Comparison of ENCODE assay signal across 14 cellular contexts in genomic region chr16:74412138-74412774, GRCh38. TPM values are rescaled to one million over a fixed set of nuclear protein-coding genes. Genes with fewer than 3 reads are reported as not detected.
DNase-seq lines count a peak whose midpoint lies in the region; ATAC-seq, FAIRE-seq and TF ChIP-seq lines count a peak whose summit lies in the region.
"Not testable (repeated sequence)": the region's sequence is repeated elsewhere in the genome, so short reads cannot be mapped to it uniquely, and the experiment has no call there.
"Had no signal": no experiment of that assay in that cellular context is flagged by ENCODE, and none has a peak within 500 bp of the region (broad histone marks: within the 10 kb centered on the region; RNA-seq: fewer than 3 reads in every experiment).

No MANE protein-coding gene starts in this region.

- not testable (repeated sequence) for TF ChIP-seq POLR2A in K562 (conservative IDR thresholded peaks at IDR 0.05)

- H3K9me3 ChIP-seq in Panc1 (ENCODE audit: control insufficient read depth, insufficient read depth, low read depth, low read length); K562 (replicated peaks; ENCODE audit: control insufficient read depth, insufficient read depth, low read depth, low read length); aorta (ENCODE audit: control insufficient read depth, low read length): not testable (repeated sequence)

- CTCF ChIA-PET in Panc1 (lab: Charles Lee); K562 (lab: Yijun Ruan, JAX; ENCODE audit: low intra/inter-chr PET ratio): not testable (repeated sequence)

- not testable (repeated sequence) for H3K9ac ChIP-seq in K562 (ENCODE audit: insufficient read depth in 1 of 2, low read depth in 2 of 2, low read length in 2 of 2)

- in situ Hi-C loops in Panc1 (cut with HindIII; ENCODE audit: low pct_unique_long_range_greater_than_20kb, low sequenced_read_pairs); K562 (cut with MboI): not testable (repeated sequence)

- not testable (repeated sequence) for H3K4me1 Mint-ChIP-seq in activated T-cell treated with anti-CD3 and anti-CD28 coated beads, Interleukin-2, amount 50 U/mL, for 24 hours (ENCODE audit: low read depth); stimulated activated memory B cell treated with anti-CD40 and anti-IgM and Interleukin-4, amounts not matched to agents 10 μg/mL and 1 μg/mL and 100 μg/mL, for 72 hours

- H3K4me1 ChIP-seq in Panc1 (ENCODE audit: control insufficient read depth, insufficient read depth, low read length); K562 (replicated peaks in 1 of 2; ENCODE audit: control insufficient read depth in 2 of 2, insufficient read depth in 2 of 2, low read length in 2 of 2); foreskin keratinocyte; aorta (ENCODE audit: control insufficient read depth in 1 of 2, insufficient read depth in 2 of 2, low read length in 2 of 2): not testable (repeated sequence)

- not testable (repeated sequence) for TF ChIP-seq RAD21 in K562 (CRISPR knock-in tag; conservative IDR thresholded peaks at IDR 0.05 in 1 of 2, IDR thresholded peaks at IDR 0.05 in 1 of 2)

- 13% methylated on average over 5 of the region's 13 CpGs for WGBS in K562 (ENCODE audit: insufficient coverage, low coverage, missing lambda C conversion rate)
- 71 to 72% methylated on average over 5 of the region's 13 CpGs for WGBS in aorta, 2 donors

- H3K4me3 ChIP-seq in Panc1 (ENCODE audit: low read depth in 2 of 2, low read length in 2 of 2); K562; aorta (ENCODE audit: low read length in 2 of 2): not testable (repeated sequence)

- H3K9me3 Mint-ChIP-seq in activated T-cell treated with anti-CD3 and anti-CD28 coated beads, Interleukin-2, amount 50 U/mL, for 24 hours; stimulated activated memory B cell treated with anti-CD40 and anti-IgM and Interleukin-4, amounts not matched to agents 10 μg/mL and 1 μg/mL and 100 μg/mL, for 72 hours: not testable (repeated sequence)

- POLR2A ChIA-PET in Panc1 (lab: Charles Lee); K562 (lab: Yijun Ruan, JAX): not testable (repeated sequence)

- H3K4me3 Mint-ChIP-seq in activated T-cell treated with anti-CD3 and anti-CD28 coated beads, Interleukin-2, amount 50 U/mL, for 24 hours; stimulated activated memory B cell treated with anti-CD40 and anti-IgM and Interleukin-4, amounts not matched to agents 10 μg/mL and 1 μg/mL and 100 μg/mL, for 72 hours: not testable (repeated sequence)

- BruUV-seq in Panc1 (replicated peaks; lab: Mats Ljungman, UMichigan); K562 (replicated peaks; lab: Mats Ljungman, UMichigan): not testable (repeated sequence)

- not testable (repeated sequence) for H3K4me2 ChIP-seq in K562 (ENCODE audit: insufficient read depth, low read length)

- FAIRE-seq in K562 (lab: Jason Lieb, UNC): not testable (repeated sequence)

- H3K27me3 ChIP-seq in Panc1 (ENCODE audit: control insufficient read depth, insufficient read depth, low read length); K562 (ENCODE audit: control insufficient read depth in 2 of 2, insufficient read depth in 2 of 2, low read length in 2 of 2); foreskin keratinocyte; aorta (ENCODE audit: control insufficient read depth in 1 of 2, insufficient read depth in 2 of 2, low read length in 1 of 2): not testable (repeated sequence)

- ATAC-seq in Panc1 (peak; percentile 40; the same call in 1 of the 2 replicates), K562 (peak; percentile 9), foreskin keratinocyte (peak; percentile 2), aorta (ENCODE audit: low FRiP score) (peak; percentile 1)
- ATAC-seq in stimulated activated memory B cell treated with anti-CD40 and anti-IgM and Interleukin-4, amounts not matched to agents 10 μg/mL and 1 μg/mL and 100 μg/mL, for 72 hours: peak; percentile 4

- not testable (repeated sequence) for H2AFZ ChIP-seq in K562 (ENCODE audit: low read depth, low read length)

- intact Hi-C loops in Panc1 (cut with micrococcal nuclease; ENCODE audit: unreplicated experiment); K562 (cut with micrococcal nuclease); posterior vena cava (cut with DNase I); aorta (cut with DNase I): not testable (repeated sequence)

- DNase-seq in Panc1 (ENCODE audit: low read depth, low spot score); K562 (ENCODE audit: extremely low read depth in 1 of 4, low spot score in 3 of 4); foreskin keratinocyte: not testable (repeated sequence)
- peak; percentile 13 for DNase-seq in activated T-cell treated with anti-CD3 and anti-CD28 coated beads, Interleukin-2, amount 50 U/mL, for 24 hours
- DNase-seq in mesenteric fat pad (ENCODE audit: low spot score): peak; percentile 87
- peak; percentile 62 for DNase-seq in posterior vena cava (ENCODE audit: low spot score)
- DNase-seq in aorta: peak; percentile 9 to 49

- not testable (repeated sequence) for H3K79me2 ChIP-seq in K562 (ENCODE audit: control insufficient read depth, insufficient read depth, low read length)

- not testable (repeated sequence) for H3K27me3 Mint-ChIP-seq in activated T-cell treated with anti-CD3 and anti-CD28 coated beads, Interleukin-2, amount 50 U/mL, for 24 hours; stimulated activated memory B cell treated with anti-CD40 and anti-IgM and Interleukin-4, amounts not matched to agents 10 μg/mL and 1 μg/mL and 100 μg/mL, for 72 hours

- not testable (repeated sequence) for H3K9me1 ChIP-seq in K562 (ENCODE audit: control insufficient read depth, insufficient read depth, low read length)

- TF ChIP-seq EP300 in K562 (IDR thresholded peaks at IDR 0.05; ENCODE audit: low read length): not testable (repeated sequence)

- H3K36me3 ChIP-seq in Panc1 (ENCODE audit: control insufficient read depth, insufficient read depth, low read length); K562 (ENCODE audit: control insufficient read depth, insufficient read depth, low read length); aorta (ENCODE audit: control insufficient read depth in 1 of 2, insufficient read depth in 2 of 2, low read length in 1 of 2): not testable (repeated sequence)

- H3K27ac Mint-ChIP-seq in activated T-cell treated with anti-CD3 and anti-CD28 coated beads, Interleukin-2, amount 50 U/mL, for 24 hours; stimulated activated memory B cell treated with anti-CD40 and anti-IgM and Interleukin-4, amounts not matched to agents 10 μg/mL and 1 μg/mL and 100 μg/mL, for 72 hours: not testable (repeated sequence)

- H3K27ac ChIP-seq in Panc1 (ENCODE audit: low read length); K562 (ENCODE audit: extremely low read depth, low read depth, low read length); foreskin keratinocyte; aorta (ENCODE audit: low read depth in 1 of 2, low read length in 2 of 2): not testable (repeated sequence)

- not testable (repeated sequence) for TF ChIP-seq CTCF in Panc1 (IDR thresholded peaks at IDR 0.05); K562 (IDR thresholded peaks at IDR 0.05 in 2 of 3, conservative IDR thresholded peaks at IDR 0.05 in 1 of 3; ENCODE audit: insufficient read depth in 2 of 3, low read depth in 1 of 3, low read length in 3 of 3); foreskin keratinocyte (conservative IDR thresholded peaks at IDR 0.05)

- H4K20me1 ChIP-seq in K562 (replicated peaks; ENCODE audit: control insufficient read depth, insufficient read depth, low read length): not testable (repeated sequence)

- H3K36me3 Mint-ChIP-seq in activated T-cell treated with anti-CD3 and anti-CD28 coated beads, Interleukin-2, amount 50 U/mL, for 24 hours (ENCODE audit: low read depth); stimulated activated memory B cell treated with anti-CD40 and anti-IgM and Interleukin-4, amounts not matched to agents 10 μg/mL and 1 μg/mL and 100 μg/mL, for 72 hours: not testable (repeated sequence)

RNA-seq across cellular contexts. Expression of gene CLEC18B, which starts 9.0 kb away (rescaled TPM):
- total RNA-seq in Panc1 (2021; ENCODE audit: unreplicated experiment): not detected
- not detected for polyA plus RNA-seq in Panc1 (2012; ENCODE audit: insufficient read length)
- 25.8 and 68.7 TPM in 2 replicates for total RNA-seq in K562 (2011; cell fraction: chromatin; rRNA removed; ENCODE audit: low replicate concordance)
- total RNA-seq in K562 (2011; cell fraction: nucleolus; rRNA removed): 42.4 and 55.5 TPM in 2 replicates
- total RNA-seq in K562 (2011; cell fraction: nucleoplasm; rRNA removed): 25.3 and 25.6 TPM in 2 replicates
- total RNA-seq in K562 (2014; rRNA removed): 3.1 and 3.5 TPM in 2 replicates
- total RNA-seq in K562 (2014; rRNA removed; fragmentation: Illumina TruSeq; extraction: Trizol): 0.83 and 3.5 TPM in 2 replicates
- 3.8 and 4.5 TPM in 2 replicates for total RNA-seq in K562 (2015; rRNA removed; fragmentation: Illumina TruSeq; extraction: Trizol)
- 6.0 and 6.5 TPM in 2 replicates for total RNA-seq in K562 (2021)
- 6.0 and 11.2 TPM in 2 replicates for polyA plus RNA-seq in K562 (2011; rRNA removed)
- 3.0 and 3.1 TPM in 2 replicates for polyA plus RNA-seq in K562 (2011; cell fraction: cytosol; rRNA removed)
- 89.7 and 97.1 TPM in 2 replicates for polyA plus RNA-seq in K562 (2011; cell fraction: nucleus; rRNA removed)
- polyA plus RNA-seq in K562 (2012): 3.4 and 11.9 TPM in 2 replicates
- polyA plus RNA-seq in K562 (2014; fragmentation: Illumina TruSeq; extraction: Trizol): 1.8 and 3.1 TPM in 2 replicates
- under 1 TPM; 0.23 to 0.31 TPM for polyA plus RNA-seq in K562 (2014; fragmentation: Nextera tagmentation; extraction: Ambion mirVana)
- 5.9 and 7.6 TPM in 2 replicates for polyA plus RNA-seq in K562 (2014; rRNA removed)
- polyA minus RNA-seq in K562 (2011; rRNA and poly(A)+ RNA removed): 8.5 and 9.5 TPM in 2 replicates
- 2.3 and 4.1 TPM in 2 replicates for polyA minus RNA-seq in K562 (2011; cell fraction: cytosol; rRNA and poly(A)+ RNA removed)
- 44.4 and 47.0 TPM in 2 replicates for polyA minus RNA-seq in K562 (2011; cell fraction: nucleus; rRNA and poly(A)+ RNA removed)
- total RNA-seq in foreskin keratinocyte: 0.18 and 0.20 TPM in 2 replicates
- polyA plus RNA-seq in foreskin keratinocyte: 0.14 and 0.28 TPM in 2 replicates
- total RNA-seq in mesenteric fat pad: 0.19 TPM
- total RNA-seq in posterior vena cava: under 1 TPM; 0.52 to 0.60 TPM
- 1 to 10 TPM; 1.2 to 3.0 TPM for total RNA-seq in aorta
- 1 to 10 TPM in 1 of 2 donors, under 1 TPM in 1; 0.75 to 6.5 TPM for polyA plus RNA-seq in aorta
- total RNA-seq: Daoy had no signal
- polyA plus RNA-seq: CD14-positive monocyte; CD4-positive, alpha-beta memory T cell; CD4-positive, CD25-positive, alpha-beta regulatory T cell; CD8-positive, alpha-beta memory T cell had no signal

RNA-seq across cellular contexts. Expression of gene NPIPB15, which starts 36.1 kb away (rescaled TPM):
- total RNA-seq in Panc1 (2021; ENCODE audit: unreplicated experiment) (not detected), K562 (2014; rRNA removed) (0.82 and 0.86 TPM in 2 replicates), K562 (2014; rRNA removed; fragmentation: Illumina TruSeq; extraction: Trizol) (0.18 and 0.83 TPM in 2 replicates), K562 (2015; rRNA removed; fragmentation: Illumina TruSeq; extraction: Trizol) (0.51 and 0.75 TPM in 2 replicates), K562 (2021) (0.36 and 1.1 TPM in 2 replicates), foreskin keratinocyte (1.4 and 2.9 TPM in 2 replicates), mesenteric fat pad (4.1 TPM), posterior vena cava (1 to 10 TPM; 2.6 to 2.7 TPM), aorta (1 to 10 TPM; 2.8 to 9.0 TPM)
- polyA plus RNA-seq in Panc1 (2012; ENCODE audit: insufficient read length): not detected
- total RNA-seq in K562 (2011; cell fraction: chromatin; rRNA removed; ENCODE audit: low replicate concordance): 5.6 and 10.5 TPM in 2 replicates
- total RNA-seq in K562 (2011; cell fraction: nucleolus; rRNA removed): 2.0 and 3.2 TPM in 2 replicates
- 1.5 and 2.9 TPM in 2 replicates for total RNA-seq in K562 (2011; cell fraction: nucleoplasm; rRNA removed)
- polyA plus RNA-seq in K562 (2011; rRNA removed) (1.2 and 2.6 TPM in 2 replicates), K562 (2014; fragmentation: Illumina TruSeq; extraction: Trizol) (0.79 and 0.95 TPM in 2 replicates), K562 (2014; fragmentation: Nextera tagmentation; extraction: Ambion mirVana) (under 1 TPM; 0.13 to 0.38 TPM), K562 (2014; rRNA removed) (1.1 TPM in 2 replicates), foreskin keratinocyte (2.3 and 5.8 TPM in 2 replicates), aorta (10 to 100 TPM in 1 of 2 donors, 1 to 10 TPM in 1; 3.1 to 77.5 TPM)
- 0.30 and 1.5 TPM in 2 replicates for polyA plus RNA-seq in K562 (2011; cell fraction: cytosol; rRNA removed)
- 9.1 and 10.6 TPM in 2 replicates for polyA plus RNA-seq in K562 (2011; cell fraction: nucleus; rRNA removed)
- polyA plus RNA-seq in K562 (2012): 0.48 and 2.1 TPM in 2 replicates
- 0.57 and 0.63 TPM in 2 replicates for polyA minus RNA-seq in K562 (2011; rRNA and poly(A)+ RNA removed)
- not detected in 2 replicates for polyA minus RNA-seq in K562 (2011; cell fraction: cytosol; rRNA and poly(A)+ RNA removed)
- polyA minus RNA-seq in K562 (2011; cell fraction: nucleus; rRNA and poly(A)+ RNA removed): 0.27 and 1.3 TPM in 2 replicates
- total RNA-seq: CD8-positive, alpha-beta memory T cell; Daoy; G401 had no signal
- polyA plus RNA-seq: CD14-positive monocyte had no signal
